ENCODE assay signal across 17 cellular contexts in the genomic region with DNA sequence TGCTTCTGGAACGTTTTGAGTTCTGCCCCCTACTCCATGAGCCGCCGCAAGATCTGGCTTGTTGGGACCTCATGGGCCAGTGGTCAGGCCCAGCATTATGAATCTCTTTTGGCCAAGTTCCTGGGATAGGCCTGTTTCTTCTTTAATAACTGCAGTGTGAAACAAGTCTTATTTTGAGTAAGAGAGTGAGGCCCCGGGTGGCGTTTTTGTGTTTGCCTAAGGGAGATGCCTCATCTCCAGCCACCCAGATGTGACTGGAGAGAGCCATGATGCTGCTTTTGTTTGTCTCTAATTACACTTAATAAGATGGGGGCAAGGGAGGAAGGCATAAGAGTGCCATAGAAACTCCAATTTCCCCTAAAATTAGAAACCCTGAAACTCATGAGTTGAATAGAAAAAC. TPM values are rescaled to one million over a fixed set of nuclear protein-coding genes. Genes with fewer than 3 reads are reported as not detected.
A peak's percentile ranks its signal among the peaks of the same experiment; 100 is the strongest.
DNase-seq lines count a peak whose midpoint lies in the region; ATAC-seq and TF ChIP-seq lines count a peak whose summit lies in the region.
"Had no signal": no experiment of that assay in that cellular context is flagged by ENCODE, and none has a peak within 500 bp of the region (broad histone marks: within the 10 kb centered on the region; RNA-seq: fewer than 3 reads in every experiment).

No MANE protein-coding gene starts in this region.

- H2BK5ac ChIP-seq in mesenchymal stem cell (ENCODE audit: low read depth, low read length, poor library complexity, severe bottlenecking): no peak overlapping the region

- H4K91ac ChIP-seq in mesenchymal stem cell (ENCODE audit: low read length): no peak overlapping the region

- peak overlapping the region; percentile 11 for H3K27ac Mint-ChIP-seq in stimulated activated naive CD8-positive, alpha-beta T cell treated with anti-CD3 and anti-CD28 coated beads, Interleukin-15, Interleukin-2, amounts not matched to agents 100 ng/mL and 50 ng/mL, for 24 hours
- peak overlapping the region in 1 of 2 donors; percentile 40 for H3K27ac Mint-ChIP-seq in stimulated activated naive CD8-positive, alpha-beta T cell treated with anti-CD3 and anti-CD28 coated beads, Interleukin-15, amount 100 ng/mL, for 72 hours
- H3K27ac Mint-ChIP-seq: activated naive CD8-positive, alpha-beta T cell had no signal

- H3K4me3 Mint-ChIP-seq in stimulated activated naive CD8-positive, alpha-beta T cell treated with anti-CD3 and anti-CD28 coated beads, Interleukin-15, Interleukin-2, amounts not matched to agents 100 ng/mL and 50 ng/mL, for 24 hours: no peak overlapping the region
- H3K4me3 Mint-ChIP-seq in stimulated activated naive CD8-positive, alpha-beta T cell treated with anti-CD3 and anti-CD28 coated beads, Interleukin-15, amount 100 ng/mL, for 72 hours: no peak overlapping the region
- H3K4me3 Mint-ChIP-seq: activated naive CD8-positive, alpha-beta T cell had no signal

- no peak overlapping the region for H3K18ac ChIP-seq in mesenchymal stem cell (ENCODE audit: low read depth in 1 of 2, low read length in 2 of 2)

- no peak for TF ChIP-seq POLR2A in uterus (IDR thresholded peaks at IDR 0.05)

- H3K9me3 Mint-ChIP-seq in stimulated activated naive CD8-positive, alpha-beta T cell treated with anti-CD3 and anti-CD28 coated beads, Interleukin-15, Interleukin-2, amounts not matched to agents 100 ng/mL and 50 ng/mL, for 24 hours: peaks cover 9% of the 10 kb centered on the region
- peaks cover 15% of the 10 kb centered on the region in 2 donors for H3K9me3 Mint-ChIP-seq in stimulated activated naive CD8-positive, alpha-beta T cell treated with anti-CD3 and anti-CD28 coated beads, Interleukin-15, amount 100 ng/mL, for 72 hours

- H3K4me1 Mint-ChIP-seq in stimulated activated naive CD8-positive, alpha-beta T cell treated with anti-CD3 and anti-CD28 coated beads, Interleukin-15, Interleukin-2, amounts not matched to agents 100 ng/mL and 50 ng/mL, for 24 hours (ENCODE audit: low read depth): peaks cover 43% of the 10 kb centered on the region
- peaks cover 58% of the 10 kb centered on the region for H3K4me1 Mint-ChIP-seq in stimulated activated naive CD8-positive, alpha-beta T cell treated with anti-CD3 and anti-CD28 coated beads, Interleukin-15, amount 100 ng/mL, for 72 hours

- H3K4me2 ChIP-seq in mesenchymal stem cell (ENCODE audit: low read length, poor library complexity, severe bottlenecking): peak overlapping the region; percentile 38

- H3K79me1 ChIP-seq in mesenchymal stem cell (replicated peaks; ENCODE audit: low read length, poor library complexity, severe bottlenecking): peaks cover 39% of the 10 kb centered on the region

- intact Hi-C loops in uterus (cut with DNase I; ENCODE audit: low total_unique reads): no loop called here

- H3K27ac ChIP-seq in mesenchymal stem cell (ENCODE audit: low read length, poor library complexity, severe bottlenecking) (peak overlapping the region; percentile 73), uterus (no peak overlapping the region)
- H3K27ac ChIP-seq: neutrophil had no signal

- H2AK5ac ChIP-seq in mesenchymal stem cell (ENCODE audit: low read length, severe bottlenecking): peak overlapping the region; percentile 36

- no peak overlapping the region for H2BK120ac ChIP-seq in mesenchymal stem cell (ENCODE audit: low read depth, low read length)

- DNase-seq in stimulated activated naive CD8-positive, alpha-beta T cell treated with anti-CD3 and anti-CD28 coated beads, Interleukin-15, amount 100 ng/mL, for 72 hours: no peak
- DNase-seq in NCI-H69 (lab: John Stamatoyannopoulos, UW) (peak; percentile 81), mesenchymal stem cell (no peak), DMS79 (lab: John Stamatoyannopoulos, UW) (no peak), SW 1271 (lab: John Stamatoyannopoulos, UW) (no peak), uterus (no peak)
- no peak for DNase-seq in stimulated activated naive CD4-positive, alpha-beta T cell (lab: John Stamatoyannopoulos, UW)
- DNase-seq: activated CD8-positive, alpha-beta memory T cell treated with anti-CD3 and anti-CD28 coated beads for 24 hours; EL; foreskin melanocyte; left cardiac atrium; T-helper 9 cell had no signal

- no peak overlapping the region for H3K9ac ChIP-seq in mesenchymal stem cell (ENCODE audit: low read length)

- no peak overlapping the region for H2BK15ac ChIP-seq in mesenchymal stem cell (ENCODE audit: low read depth, poor library complexity, severe bottlenecking)

- TF ChIP-seq CTCF in uterus (IDR thresholded peaks at IDR 0.05): no peak

- peaks cover 41% of the 10 kb centered on the region for H3K4me1 ChIP-seq in mesenchymal stem cell (ENCODE audit: control insufficient read depth, insufficient read depth, low read depth, low read length)
- no peaks in the 10 kb centered on the region for H3K4me1 ChIP-seq in uterus

- H2AFZ ChIP-seq in mesenchymal stem cell (ENCODE audit: low read depth, low read length): no peak overlapping the region

- no peak for ATAC-seq in stimulated activated naive CD8-positive, alpha-beta T cell treated with anti-CD3 and anti-CD28 coated beads, Interleukin-15, amount 100 ng/mL, for 72 hours
- ATAC-seq: Panc1 had no signal

- H3K4ac ChIP-seq in mesenchymal stem cell (ENCODE audit: low read depth in 1 of 2, low read length in 2 of 2): no peak overlapping the region

- no peak overlapping the region for H2BK12ac ChIP-seq in mesenchymal stem cell (ENCODE audit: low read length in 2 of 2)

- H4K8ac ChIP-seq in mesenchymal stem cell (ENCODE audit: low read length): no peak overlapping the region

- peaks cover 0 to 5% of the 10 kb centered on the region in 2 experiments for H3K36me3 ChIP-seq in mesenchymal stem cell (ENCODE audit: control insufficient read depth in 1 of 2, insufficient read depth in 2 of 2, low read depth in 1 of 2, low read length in 2 of 2)
- no peaks in the 10 kb centered on the region for H3K36me3 ChIP-seq in uterus
- H3K36me3 ChIP-seq: neutrophil had no signal

- WGBS in mesenchymal stem cell: 83% methylated on average over 5 of the region's 5 CpGs

- peaks cover 58% of the 10 kb centered on the region for H3K36me3 Mint-ChIP-seq in stimulated activated naive CD8-positive, alpha-beta T cell treated with anti-CD3 and anti-CD28 coated beads, Interleukin-15, Interleukin-2, amounts not matched to agents 100 ng/mL and 50 ng/mL, for 24 hours (ENCODE audit: low read depth)

- no peak overlapping the region for H3K4me3 ChIP-seq in mesenchymal stem cell (ENCODE audit: insufficient read depth in 1 of 2, low read depth in 1 of 2, low read length in 2 of 2)
- H3K4me3 ChIP-seq in uterus: no peak overlapping the region
- H3K4me3 ChIP-seq: coronary artery had no signal

- H3K23ac ChIP-seq in mesenchymal stem cell (ENCODE audit: low read length in 2 of 2): no peak overlapping the region

- H3K9me3 ChIP-seq in mesenchymal stem cell (ENCODE audit: control insufficient read depth, low read length): no peaks in the 10 kb centered on the region
- H3K9me3 ChIP-seq in uterus: no peaks in the 10 kb centered on the region
- H3K9me3 ChIP-seq: neutrophil had no signal

- no peaks in the 10 kb centered on the region for H3K27me3 Mint-ChIP-seq in stimulated activated naive CD8-positive, alpha-beta T cell treated with anti-CD3 and anti-CD28 coated beads, Interleukin-15, Interleukin-2, amounts not matched to agents 100 ng/mL and 50 ng/mL, for 24 hours
- H3K27me3 Mint-ChIP-seq in stimulated activated naive CD8-positive, alpha-beta T cell treated with anti-CD3 and anti-CD28 coated beads, Interleukin-15, amount 100 ng/mL, for 72 hours: no peaks in the 10 kb centered on the region
- H3K27me3 Mint-ChIP-seq: activated naive CD8-positive, alpha-beta T cell had no signal

- H3K27me3 ChIP-seq in mesenchymal stem cell (ENCODE audit: control insufficient read depth in 1 of 2, insufficient read depth in 1 of 2, low read length in 2 of 2) (no peaks in the 10 kb centered on the region), uterus (no peaks in the 10 kb centered on the region)
- H3K27me3 ChIP-seq: neutrophil had no signal

- no peak overlapping the region for H3K14ac ChIP-seq in mesenchymal stem cell (ENCODE audit: low read length in 2 of 2)

RNA-seq across cellular contexts. Expression of a gene that starts 39.8 kb away (rescaled TPM):
- polyA plus RNA-seq in mesenchymal stem cell (2013, experiment 1 of 2): 20.6 TPM
- polyA plus RNA-seq in mesenchymal stem cell (2013, experiment 2 of 2): 20.0 TPM
- total RNA-seq in uterus: 10 to 100 TPM; 17.7 to 77.0 (median 34.6) TPM
